Comparison of ENCODE assay signal across 17 cellular contexts in genomic region chr9:122808141-122808540, GRCh38. TPM values are rescaled to one million over a fixed set of nuclear protein-coding genes. Genes with fewer than 3 reads are reported as not detected.
"Had no signal": no experiment of that assay in that cellular context is flagged by ENCODE, and none has a peak within 500 bp of the region (broad histone marks: within the 10 kb centered on the region; RNA-seq: fewer than 3 reads in every experiment).

No MANE protein-coding gene starts in this region.

- H3K9ac ChIP-seq: neural progenitor cell had no signal

- H3K27me3 ChIP-seq: gastrocnemius medialis, hepatocyte, neural progenitor cell, pancreas, tibial artery, uterus had no signal

- H3K36me3 Mint-ChIP-seq: brain, neural progenitor cell had no signal

- H3K27ac Mint-ChIP-seq: activated naive CD4-positive, alpha-beta T cell treated with anti-CD3 and anti-CD28 coated beads for 36 hours; brain; neural progenitor cell had no signal

- ATAC-seq: gastrocnemius medialis, pancreas had no signal

- H3K9me3 ChIP-seq: gastrocnemius medialis, pancreas, tibial artery, uterus had no signal

- H3K4me2 ChIP-seq: hepatocyte, neural progenitor cell had no signal

- H3K4me3 ChIP-seq: gastrocnemius medialis, hepatocyte, neural progenitor cell, pancreas, tibial artery, uterus had no signal

- DNase-seq: activated naive CD4-positive, alpha-beta T cell treated with anti-CD3 and anti-CD28 coated beads for 36 hours; amygdala; effector memory CD4-positive, alpha-beta T cell; gastrocnemius medialis; kidney glomerular epithelial cell; pancreas; stimulated activated CD4-positive, alpha-beta T cell treated with anti-CD3 and anti-CD28 coated beads, Interleukin-4, amount 100 ng/mL, for 24 hours; T1000; tibial artery; uterus had no signal

- H3K4me1 Mint-ChIP-seq: brain, neural progenitor cell had no signal

- H3K4me3 Mint-ChIP-seq: activated naive CD4-positive, alpha-beta T cell treated with anti-CD3 and anti-CD28 coated beads for 36 hours; activated T-helper 1 cell treated with anti-CD3 and anti-CD28 coated beads, Interleukin-12 subunit alpha, Interleukin-12 subunit beta, Interleukin-2, Interleukin-4 antibody, amounts not matched to agents 30 ng/mL and 10 ng/mL and 1 ng/mL, durations not matched to agents 14 hours and 24 hours and 36 hours; brain; neural progenitor cell had no signal

- H3K4me1 ChIP-seq: gastrocnemius medialis, neural progenitor cell, tibial artery, uterus had no signal

- H3K27ac ChIP-seq: epithelial cell of prostate, gastrocnemius medialis, hepatocyte, neural progenitor cell, pancreas, tibial artery, uterus had no signal

- H3K36me3 ChIP-seq: gastrocnemius medialis, neural progenitor cell, pancreas, tibial artery, uterus had no signal

RNA-seq across cellular contexts. Expression of gene OR1K1, which starts 8.2 kb away (rescaled TPM):
- total RNA-seq: activated naive CD4-positive, alpha-beta T cell treated with anti-CD3 and anti-CD28 coated beads for 36 hours; activated T-helper 1 cell treated with anti-CD3 and anti-CD28 coated beads, Interleukin-12 subunit alpha, Interleukin-12 subunit beta, Interleukin-2, Interleukin-4 antibody, amounts not matched to agents 30 ng/mL and 10 ng/mL and 1 ng/mL, durations not matched to agents 14 hours and 24 hours and 36 hours; gastrocnemius medialis; hepatocyte; liver; mesenteric fat pad; pancreas; uterus had no signal
- polyA plus RNA-seq: hepatocyte, liver, pancreas had no signal

RNA-seq across cellular contexts. Expression of gene OR5C1, which starts 19.4 kb away (rescaled TPM):
- total RNA-seq: activated naive CD4-positive, alpha-beta T cell treated with anti-CD3 and anti-CD28 coated beads for 36 hours; activated T-helper 1 cell treated with anti-CD3 and anti-CD28 coated beads, Interleukin-12 subunit alpha, Interleukin-12 subunit beta, Interleukin-2, Interleukin-4 antibody, amounts not matched to agents 30 ng/mL and 10 ng/mL and 1 ng/mL, durations not matched to agents 14 hours and 24 hours and 36 hours; gastrocnemius medialis; hepatocyte; liver; mesenteric fat pad; pancreas; uterus had no signal
- polyA plus RNA-seq: hepatocyte, liver, pancreas had no signal
